ENCODE assay signal across 12 cellular contexts in the genomic region with DNA sequence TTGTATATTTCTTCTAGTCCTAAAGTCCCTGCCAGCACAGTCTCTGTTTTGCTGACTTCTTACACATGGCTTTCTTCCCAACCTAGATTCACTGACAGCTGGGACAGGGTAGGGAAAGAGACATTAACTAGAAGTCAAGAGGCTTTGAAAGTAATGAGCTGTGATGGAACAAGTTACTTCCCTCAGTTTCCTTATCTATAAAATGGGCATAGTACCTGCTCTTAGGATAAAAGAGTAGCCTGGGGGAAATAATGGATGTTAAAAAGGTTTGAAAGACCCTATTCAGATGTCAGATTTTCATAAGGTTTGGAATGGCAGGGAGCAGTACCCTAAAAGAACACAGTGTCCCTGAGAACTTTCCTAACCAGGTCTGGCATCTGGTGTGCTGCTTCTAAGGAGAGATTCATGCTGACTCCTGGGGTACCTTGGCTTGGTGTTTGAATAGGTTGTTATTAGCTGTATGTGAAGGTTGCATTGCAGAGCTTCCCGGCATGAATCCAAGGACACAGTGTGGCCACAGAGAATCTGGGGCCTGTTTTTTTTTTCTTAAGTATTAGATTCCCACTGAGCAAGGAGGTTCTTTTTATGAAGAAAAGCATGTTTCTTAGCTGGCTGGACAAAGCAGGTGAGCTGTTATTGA. TPM values are rescaled to one million over a fixed set of nuclear protein-coding genes. Genes with fewer than 3 reads are reported as not detected.
DNase-seq lines count a peak whose midpoint lies in the region; ATAC-seq and TF ChIP-seq lines count a peak whose summit lies in the region.
"Had no signal": no experiment of that assay in that cellular context is flagged by ENCODE, and none has a peak within 500 bp of the region (broad histone marks: within the 10 kb centered on the region; RNA-seq: fewer than 3 reads in every experiment).

No MANE protein-coding gene starts in this region.

- intact Hi-C loops in heart left ventricle (cut with DNase I) (no loop called here), left cardiac atrium (cut with DNase I) (no loop called here)

- no peaks in the 10 kb centered on the region for H3K9me3 Mint-ChIP-seq in effector memory CD8-positive, alpha-beta T cell
- no peaks in the 10 kb centered on the region for H3K9me3 Mint-ChIP-seq in stimulated activated naive CD8-positive, alpha-beta T cell treated with anti-CD3 and anti-CD28 coated beads, Interleukin-15, amount 100 ng/mL, for 72 hours
- no peaks in the 10 kb centered on the region for H3K9me3 Mint-ChIP-seq in type B pancreatic cell
- H3K9me3 Mint-ChIP-seq in GM23338 = no peaks in the 10 kb centered on the region

- peak overlapping the region; percentile 92 to 94 for H3K4me3 Mint-ChIP-seq in effector memory CD8-positive, alpha-beta T cell
- H3K4me3 Mint-ChIP-seq in stimulated activated naive CD8-positive, alpha-beta T cell treated with anti-CD3 and anti-CD28 coated beads, Interleukin-15, amount 100 ng/mL, for 72 hours = peak overlapping the region; percentile 88 to 93
- H3K4me3 Mint-ChIP-seq in type B pancreatic cell (no peak overlapping the region), GM23338 (no peak overlapping the region)

- H3K9me3 ChIP-seq in heart left ventricle = no peaks in the 10 kb centered on the region

- 63 to 91% (median 78%) methylated on average over 1 of the region's 1 CpG for WGBS in heart left ventricle, 4 donors

- no peak overlapping the region for H2AFZ ChIP-seq in GM23338
- H2AFZ ChIP-seq: PC-9 had no signal

- no peaks in the 10 kb centered on the region; the same call in 1 of the 2 replicates for H4K20me1 ChIP-seq in GM23338 (replicated peaks; ENCODE audit: insufficient read depth)

- DNase-seq in heart left ventricle (no peak), left cardiac atrium (no peak), GF-D8 (lab: John Stamatoyannopoulos, UW) (no peak), type B pancreatic cell (ENCODE audit: extremely low spot score, unreplicated experiment) (no peak), GM23338 (ENCODE audit: low spot score) (no peak)
- DNase-seq in effector memory CD8-positive, alpha-beta T cell = no peak
- no peak for DNase-seq in stimulated activated naive CD8-positive, alpha-beta T cell treated with anti-CD3 and anti-CD28 coated beads, Interleukin-15, amount 100 ng/mL, for 72 hours
- DNase-seq: mesendoderm, NCI-H1105, PC-9, SW 1271 had no signal

- ATAC-seq in heart left ventricle (no peak), left cardiac atrium (no peak), GM23338 (no peak)
- no peak for ATAC-seq in effector memory CD8-positive, alpha-beta T cell (replicated peaks)
- ATAC-seq in stimulated activated naive CD8-positive, alpha-beta T cell treated with anti-CD3 and anti-CD28 coated beads, Interleukin-15, amount 100 ng/mL, for 72 hours = no peak

- H3F3A ChIP-seq in GM23338 (replicated peaks; ENCODE audit: low read depth) = 0 out of 2 replicates have a peak, but pooled peaks cover 2% of the 10 kb centered on the region

- no peaks in the 10 kb centered on the region for H3K27me3 Mint-ChIP-seq in effector memory CD8-positive, alpha-beta T cell
- no peaks in the 10 kb centered on the region for H3K27me3 Mint-ChIP-seq in stimulated activated naive CD8-positive, alpha-beta T cell treated with anti-CD3 and anti-CD28 coated beads, Interleukin-15, amount 100 ng/mL, for 72 hours
- H3K27me3 Mint-ChIP-seq in type B pancreatic cell (peaks cover 50% of the 10 kb centered on the region), GM23338 (ENCODE audit: insufficient read depth, low read depth, poor library complexity) (peaks cover 22% of the 10 kb centered on the region)

- H3K4me1 Mint-ChIP-seq in effector memory CD8-positive, alpha-beta T cell (ENCODE audit: low read depth in 2 of 2) = peaks cover 59 to 74% of the 10 kb centered on the region in 2 donors
- H3K4me1 Mint-ChIP-seq in stimulated activated naive CD8-positive, alpha-beta T cell treated with anti-CD3 and anti-CD28 coated beads, Interleukin-15, amount 100 ng/mL, for 72 hours = peaks cover 66% of the 10 kb centered on the region
- H3K4me1 Mint-ChIP-seq in type B pancreatic cell (ENCODE audit: unreplicated experiment) (peaks cover 28% of the 10 kb centered on the region), GM23338 (peaks cover 32% of the 10 kb centered on the region)

- H3K27ac Mint-ChIP-seq in effector memory CD8-positive, alpha-beta T cell = peak overlapping the region; percentile 94 to 95
- peak overlapping the region; percentile 86 to 99 for H3K27ac Mint-ChIP-seq in stimulated activated naive CD8-positive, alpha-beta T cell treated with anti-CD3 and anti-CD28 coated beads, Interleukin-15, amount 100 ng/mL, for 72 hours
- H3K27ac Mint-ChIP-seq in type B pancreatic cell = no peak overlapping the region
- no peak overlapping the region for H3K27ac Mint-ChIP-seq in GM23338

- H3K36me3 Mint-ChIP-seq in effector memory CD8-positive, alpha-beta T cell (ENCODE audit: insufficient read depth) = peaks cover 33% of the 10 kb centered on the region
- H3K36me3 Mint-ChIP-seq in type B pancreatic cell (no peaks in the 10 kb centered on the region), GM23338 (ENCODE audit: low read depth) (no peaks in the 10 kb centered on the region)

- no peaks in the 10 kb centered on the region for H3K9me2 ChIP-seq in GM23338 (ENCODE audit: insufficient read depth)

- no peak overlapping the region for H3K4me3 ChIP-seq in heart left ventricle
- no peak overlapping the region for H3K4me3 ChIP-seq in GM23338
- H3K4me3 ChIP-seq: PC-9 had no signal

- TF ChIP-seq POLR2A in heart left ventricle (IDR thresholded peaks at IDR 0.05) = no peak

- peak overlapping the region in 9 of 12 donors; percentile 0 to 98 (median 69) for H3K27ac ChIP-seq in heart left ventricle
- H3K27ac ChIP-seq in VCaP = peak overlapping the region; percentile 93
- H3K27ac ChIP-seq in GM23338 (ENCODE audit: low read depth) = no peak overlapping the region
- H3K27ac ChIP-seq: PC-9 had no signal

- H3K4me1 ChIP-seq in heart left ventricle (peaks cover 1 to 61% (median 45%) of the 10 kb centered on the region in 12 donors), GM23338 (ENCODE audit: insufficient read depth) (peaks cover 13% of the 10 kb centered on the region)

- H3K4me2 ChIP-seq in GM23338 = no peak overlapping the region
- H3K4me2 ChIP-seq: PC-9 had no signal

- TF ChIP-seq CTCF in heart left ventricle (IDR thresholded peaks at IDR 0.05) (no peak), VCaP (conservative IDR thresholded peaks at IDR 0.05) (no peak), type B pancreatic cell (conservative IDR thresholded peaks at IDR 0.05) (no peak), GM23338 (conservative IDR thresholded peaks at IDR 0.05; ENCODE audit: low read depth in 2 of 2) (no peak)

- no peaks in the 10 kb centered on the region for H3K79me2 ChIP-seq in GM23338 (replicated peaks; ENCODE audit: insufficient read depth)

- no peaks in the 10 kb centered on the region for H3K27me3 ChIP-seq in heart left ventricle
- peaks cover 31% of the 10 kb centered on the region for H3K27me3 ChIP-seq in GM23338 (ENCODE audit: insufficient read depth)

- no peaks in the 10 kb centered on the region for H3K36me3 ChIP-seq in heart left ventricle
- no peaks in the 10 kb centered on the region for H3K36me3 ChIP-seq in GM23338 (ENCODE audit: insufficient read depth)

TF ChIP-seq in GM23338, 12 proteins besides CTCF, POLR2A, EP300 and RAD21 (continues in another document):
- TF ChIP-seq NANOG (IDR thresholded peaks at IDR 0.05; ENCODE audit: borderline replicate concordance) = no peak
- no peak for TF ChIP-seq STAT1 (IDR thresholded peaks at IDR 0.05; ENCODE audit: unreplicated experiment)
- TF ChIP-seq EZH2phosphoT487 (IDR thresholded peaks at IDR 0.05; ENCODE audit: unreplicated experiment) = no peak
- no peak for TF ChIP-seq ZNF114 (CRISPR knock-in tag; IDR thresholded peaks at IDR 0.05)
- TF ChIP-seq, protein P1, sequence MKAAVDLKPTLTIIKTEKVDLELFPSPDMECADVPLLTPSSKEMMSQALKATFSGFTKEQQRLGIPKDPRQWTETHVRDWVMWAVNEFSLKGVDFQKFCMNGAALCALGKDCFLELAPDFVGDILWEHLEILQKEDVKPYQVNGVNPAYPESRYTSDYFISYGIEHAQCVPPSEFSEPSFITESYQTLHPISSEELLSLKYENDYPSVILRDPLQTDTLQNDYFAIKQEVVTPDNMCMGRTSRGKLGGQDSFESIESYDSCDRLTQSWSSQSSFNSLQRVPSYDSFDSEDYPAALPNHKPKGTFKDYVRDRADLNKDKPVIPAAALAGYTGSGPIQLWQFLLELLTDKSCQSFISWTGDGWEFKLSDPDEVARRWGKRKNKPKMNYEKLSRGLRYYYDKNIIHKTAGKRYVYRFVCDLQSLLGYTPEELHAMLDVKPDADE (IDR thresholded peaks at IDR 0.05) = no peak
- TF ChIP-seq CREB1 (CRISPR knock-in tag; IDR thresholded peaks at IDR 0.05; ENCODE audit: low read depth) = no peak

RNA-seq across cellular contexts. Expression of a gene that starts 47.6 kb away (rescaled TPM):
- total RNA-seq in heart left ventricle (10 to 100 TPM in 2 of 9 donors, 1 to 10 TPM in 7; 3.2 to 27.4 (median 5.8) TPM), left cardiac atrium (10 to 100 TPM in 1 of 2 donors, 1 to 10 TPM in 1; 7.8 to 10.0 TPM), type B pancreatic cell (ENCODE audit: low replicate concordance) (3.8 and 5.9 TPM in 2 replicates)
- polyA plus RNA-seq in heart left ventricle (1 to 10 TPM; 1.3 to 1.8 TPM), GM23338 (2016; fragmentation: Nextera tagmentation; extraction: Ambion mirVana) (0.48 and 0.57 TPM in 2 replicates)
- 3.1 and 4.4 TPM in 2 replicates for total RNA-seq in GM23338 (2014; rRNA removed; shearing (Covaris generic))

RNA-seq across cellular contexts. Expression of a gene that starts 57.3 kb away (rescaled TPM):
- total RNA-seq in heart left ventricle (10 to 100 TPM; 21.6 to 37.5 (median 29.0) TPM), left cardiac atrium (10 to 100 TPM; 22.9 to 27.8 TPM), type B pancreatic cell (ENCODE audit: low replicate concordance) (38.2 and 45.7 TPM in 2 replicates)
- polyA plus RNA-seq in heart left ventricle (10 to 100 TPM; 15.6 to 26.8 TPM), GM23338 (2016; fragmentation: Nextera tagmentation; extraction: Ambion mirVana) (18.7 and 25.1 TPM in 2 replicates)
- 26.0 and 34.8 TPM in 2 replicates for total RNA-seq in GM23338 (2014; rRNA removed; shearing (Covaris generic))

Comparison
In these comparisons a context has a peak if more than half of its experiments do, and no peak if none do; other contexts are left out.
1. H3K27ac Mint-ChIP-seq: peak in effector memory CD8-positive, alpha-beta T cell (2 of 2) and stimulated activated naive CD8-positive, alpha-beta T cell treated with anti-CD3 and anti-CD28 coated beads, Interleukin-15, amount 100 ng/mL, for 72 hours (2 of 2); none in type B pancreatic cell (single experiment) and GM23338 (single experiment).
2. H3K4me3 Mint-ChIP-seq: peak in effector memory CD8-positive, alpha-beta T cell (2 of 2) and stimulated activated naive CD8-positive, alpha-beta T cell treated with anti-CD3 and anti-CD28 coated beads, Interleukin-15, amount 100 ng/mL, for 72 hours (2 of 2); none in type B pancreatic cell (single experiment) and GM23338 (single experiment).